ENCODE assay signal across 1 cellular context in the genomic region with DNA sequence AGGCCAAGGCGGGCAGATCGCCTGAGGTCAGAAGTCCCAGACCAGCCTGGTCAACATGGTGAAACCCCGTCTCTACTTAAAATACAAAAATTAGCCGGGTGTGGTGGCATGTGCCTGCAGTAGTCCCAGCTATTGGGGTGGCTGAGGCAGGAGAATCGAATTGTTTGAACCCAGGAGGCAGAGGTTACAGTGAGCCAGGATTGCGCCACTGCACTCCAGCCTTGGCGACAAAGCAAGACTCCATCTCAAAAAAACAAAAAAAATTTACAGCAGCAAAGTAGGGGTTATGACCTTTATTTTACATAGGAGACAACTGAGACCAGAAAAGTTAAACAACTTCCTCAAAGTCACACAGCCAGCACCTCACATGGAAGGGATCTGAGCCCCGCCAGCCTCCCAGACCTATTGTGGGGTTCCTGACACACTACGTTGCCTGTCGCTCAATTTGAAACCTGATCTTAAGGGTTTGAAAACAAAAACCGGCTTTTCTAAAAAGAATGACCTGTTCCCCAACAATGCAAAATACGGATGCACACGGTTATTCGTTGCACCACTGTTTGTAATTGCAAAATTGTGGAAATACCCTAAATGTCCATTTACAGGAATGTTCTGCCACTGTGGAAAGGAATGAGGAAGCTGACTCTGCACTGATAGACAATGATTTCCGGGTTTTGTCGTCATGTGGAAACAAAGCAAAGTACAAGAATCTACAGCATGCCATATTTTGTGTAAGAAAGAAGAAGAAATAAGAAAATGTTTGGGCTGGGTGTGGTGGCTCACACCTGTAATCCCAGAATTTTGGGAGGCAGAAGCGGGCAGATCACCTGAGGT.
TF ChIP-seq lines count a peak whose summit lies in the region.

No MANE protein-coding gene starts in this region.

TF ChIP-seq in HepG2, 621 proteins besides CTCF, POLR2A, EP300 and RAD21 (continued from another document and continues in another):
- TF ChIP-seq, protein P1, sequence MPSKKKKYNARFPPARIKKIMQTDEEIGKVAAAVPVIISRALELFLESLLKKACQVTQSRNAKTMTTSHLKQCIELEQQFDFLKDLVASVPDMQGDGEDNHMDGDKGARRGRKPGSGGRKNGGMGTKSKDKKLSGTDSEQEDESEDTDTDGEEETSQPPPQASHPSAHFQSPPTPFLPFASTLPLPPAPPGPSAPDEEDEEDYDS (CRISPR knock-in tag; IDR thresholded peaks at IDR 0.05): no peak
- TF ChIP-seq ZNF589 (CRISPR knock-in tag; conservative IDR thresholded peaks at IDR 0.05): no peak; the same call in 1 of the 2 replicates
- TF ChIP-seq ZIK1 (CRISPR knock-in tag; IDR thresholded peaks at IDR 0.05; ENCODE audit: borderline replicate concordance, low read depth): no peak; the same call in 1 of the 2 replicates
- no peak; the same call in 1 of the 2 replicates for TF ChIP-seq AFF4 (CRISPR knock-in tag; IDR thresholded peaks at IDR 0.05)
- no peak for TF ChIP-seq ETS1 (CRISPR knock-in tag; IDR thresholded peaks at IDR 0.05)
- TF ChIP-seq PITX1 (CRISPR knock-in tag; IDR thresholded peaks at IDR 0.05): 0 out of 2 replicates have a peak, but pooled peaks have one; percentile 15
- TF ChIP-seq ZNF282 (IDR thresholded peaks at IDR 0.05; ENCODE audit: partially characterized antibody): no peak
- TF ChIP-seq SMYD3 (CRISPR knock-in tag; IDR thresholded peaks at IDR 0.05): no peak
- TF ChIP-seq SIX4 (CRISPR knock-in tag; IDR thresholded peaks at IDR 0.05): peak; percentile 92
- peak; percentile 80 for TF ChIP-seq CREM (IDR thresholded peaks at IDR 0.05)
- no peak for TF ChIP-seq CREM (CRISPR knock-in tag; IDR thresholded peaks at IDR 0.05)
- TF ChIP-seq KLF13 (CRISPR knock-in tag; IDR thresholded peaks at IDR 0.05): no peak
- TF ChIP-seq, protein P2, sequence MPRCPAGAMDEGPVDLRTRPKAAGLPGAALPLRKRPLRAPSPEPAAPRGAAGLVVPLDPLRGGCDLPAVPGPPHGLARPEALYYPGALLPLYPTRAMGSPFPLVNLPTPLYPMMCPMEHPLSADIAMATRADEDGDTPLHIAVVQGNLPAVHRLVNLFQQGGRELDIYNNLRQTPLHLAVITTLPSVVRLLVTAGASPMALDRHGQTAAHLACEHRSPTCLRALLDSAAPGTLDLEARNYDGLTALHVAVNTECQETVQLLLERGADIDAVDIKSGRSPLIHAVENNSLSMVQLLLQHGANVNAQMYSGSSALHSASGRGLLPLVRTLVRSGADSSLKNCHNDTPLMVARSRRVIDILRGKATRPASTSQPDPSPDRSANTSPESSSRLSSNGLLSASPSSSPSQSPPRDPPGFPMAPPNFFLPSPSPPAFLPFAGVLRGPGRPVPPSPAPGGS (CRISPR knock-in tag; IDR thresholded peaks at IDR 0.05): no peak
- peak; percentile 80 for TF ChIP-seq CREB1 (IDR thresholded peaks at IDR 0.05)
- TF ChIP-seq CREB1 (CRISPR knock-in tag; IDR thresholded peaks at IDR 0.05): peak; percentile 83
- TF ChIP-seq, protein P3, sequence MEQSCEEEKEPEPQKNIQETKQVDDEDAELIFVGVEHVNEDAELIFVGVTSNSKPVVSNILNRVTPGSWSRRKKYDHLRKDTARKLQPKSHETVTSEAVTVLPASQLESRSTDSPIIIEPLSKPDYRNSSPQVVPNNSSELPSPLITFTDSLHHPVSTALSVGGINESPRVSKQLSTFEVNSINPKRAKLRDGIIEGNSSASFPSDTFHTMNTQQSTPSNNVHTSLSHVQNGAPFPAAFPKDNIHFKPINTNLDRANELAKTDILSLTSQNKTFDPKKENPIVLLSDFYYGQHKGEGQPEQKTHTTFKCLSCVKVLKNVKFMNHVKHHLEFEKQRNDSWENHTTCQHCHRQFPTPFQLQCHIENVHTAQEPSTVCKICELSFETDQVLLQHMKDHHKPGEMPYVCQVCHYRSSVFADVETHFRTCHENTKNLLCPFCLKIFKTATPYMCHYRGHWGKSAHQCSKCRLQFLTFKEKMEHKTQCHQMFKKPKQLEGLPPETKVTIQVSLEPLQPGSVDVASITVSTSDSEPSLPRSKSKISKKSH (CRISPR knock-in tag; IDR thresholded peaks at IDR 0.05; ENCODE audit: borderline replicate concordance): no peak; the same call in 1 of the 2 replicates
- TF ChIP-seq, protein P4, sequence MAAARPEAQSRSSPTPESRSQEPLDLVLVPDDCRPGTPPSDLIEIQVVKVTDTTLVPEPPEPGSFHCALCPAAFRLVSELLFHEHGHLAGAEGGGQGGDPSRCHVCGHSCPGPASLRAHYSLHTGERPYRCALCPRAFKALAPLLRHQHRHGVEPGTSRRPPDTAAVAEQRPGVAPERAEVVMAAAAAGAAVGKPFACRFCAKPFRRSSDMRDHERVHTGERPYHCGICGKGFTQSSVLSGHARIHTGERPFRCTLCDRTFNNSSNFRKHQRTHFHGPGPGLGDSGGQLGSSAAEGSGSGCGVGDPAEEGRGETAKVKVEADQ (CRISPR knock-in tag; IDR thresholded peaks at IDR 0.05; ENCODE audit: borderline replicate concordance): no peak
- TF ChIP-seq ZNF224 (CRISPR knock-in tag; IDR thresholded peaks at IDR 0.05): no peak; the same call in 1 of the 2 replicates
- no peak for TF ChIP-seq YY1 (IDR thresholded peaks at IDR 0.05; ENCODE audit: insufficient read depth, insufficient replicate concordance, low read depth, low read length)
- no peak for TF ChIP-seq NBN (conservative IDR thresholded peaks at IDR 0.05)
- TF ChIP-seq KLF16 (CRISPR knock-in tag; IDR thresholded peaks at IDR 0.05): peak in 1 of 2 experiments; percentile 77; a peak in 2 of 4 replicates
- no peak for TF ChIP-seq RBAK (CRISPR knock-in tag; IDR thresholded peaks at IDR 0.05)
- TF ChIP-seq TP53 (CRISPR knock-in tag; conservative IDR thresholded peaks at IDR 0.05): no peak
- TF ChIP-seq, protein P5, sequence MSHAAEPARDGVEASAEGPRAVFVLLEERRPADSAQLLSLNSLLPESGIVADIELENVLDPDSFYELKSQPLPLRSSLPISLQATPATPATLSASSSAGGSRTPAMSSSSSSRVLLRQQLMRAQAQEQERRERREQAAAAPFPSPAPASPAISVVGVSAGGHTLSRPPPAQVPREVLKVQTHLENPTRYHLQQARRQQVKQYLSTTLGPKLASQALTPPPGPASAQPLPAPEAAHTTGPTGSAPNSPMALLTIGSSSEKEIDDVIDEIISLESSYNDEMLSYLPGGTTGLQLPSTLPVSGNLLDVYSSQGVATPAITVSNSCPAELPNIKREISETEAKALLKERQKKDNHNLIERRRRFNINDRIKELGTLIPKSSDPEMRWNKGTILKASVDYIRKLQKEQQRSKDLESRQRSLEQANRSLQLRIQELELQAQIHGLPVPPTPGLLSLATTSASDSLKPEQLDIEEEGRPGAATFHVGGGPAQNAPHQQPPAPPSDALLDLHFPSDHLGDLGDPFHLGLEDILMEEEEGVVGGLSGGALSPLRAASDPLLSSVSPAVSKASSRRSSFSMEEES (CRISPR knock-in tag; IDR thresholded peaks at IDR 0.05): peak; percentile 86
- TF ChIP-seq, protein P6, sequence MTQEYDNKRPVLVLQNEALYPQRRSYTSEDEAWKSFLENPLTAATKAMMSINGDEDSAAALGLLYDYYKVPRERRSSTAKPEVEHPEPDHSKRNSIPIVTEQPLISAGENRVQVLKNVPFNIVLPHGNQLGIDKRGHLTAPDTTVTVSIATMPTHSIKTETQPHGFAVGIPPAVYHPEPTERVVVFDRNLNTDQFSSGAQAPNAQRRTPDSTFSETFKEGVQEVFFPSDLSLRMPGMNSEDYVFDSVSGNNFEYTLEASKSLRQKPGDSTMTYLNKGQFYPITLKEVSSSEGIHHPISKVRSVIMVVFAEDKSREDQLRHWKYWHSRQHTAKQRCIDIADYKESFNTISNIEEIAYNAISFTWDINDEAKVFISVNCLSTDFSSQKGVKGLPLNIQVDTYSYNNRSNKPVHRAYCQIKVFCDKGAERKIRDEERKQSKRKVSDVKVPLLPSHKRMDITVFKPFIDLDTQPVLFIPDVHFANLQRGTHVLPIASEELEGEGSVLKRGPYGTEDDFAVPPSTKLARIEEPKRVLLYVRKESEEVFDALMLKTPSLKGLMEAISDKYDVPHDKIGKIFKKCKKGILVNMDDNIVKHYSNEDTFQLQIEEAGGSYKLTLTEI (CRISPR knock-in tag; conservative IDR thresholded peaks at IDR 0.05): no peak
- no peak for TF ChIP-seq ZBTB37 (CRISPR knock-in tag; IDR thresholded peaks at IDR 0.05)
- no peak for TF ChIP-seq ZNF256 (CRISPR knock-in tag; conservative IDR thresholded peaks at IDR 0.05)
- no peak for TF ChIP-seq NPAS2 (CRISPR knock-in tag; IDR thresholded peaks at IDR 0.05; ENCODE audit: borderline replicate concordance)
- 0 out of 2 replicates have a peak, but pooled peaks have one; percentile 13 for TF ChIP-seq PRDM10 (CRISPR knock-in tag; IDR thresholded peaks at IDR 0.05; ENCODE audit: low read depth)
- peak; percentile 71 for TF ChIP-seq ATF1 (CRISPR knock-in tag; IDR thresholded peaks at IDR 0.05)
- TF ChIP-seq TBP (CRISPR knock-in tag; IDR thresholded peaks at IDR 0.05): no peak
- no peak for TF ChIP-seq ZNF616 (CRISPR knock-in tag; IDR thresholded peaks at IDR 0.05; ENCODE audit: low read depth)
- TF ChIP-seq ZKSCAN1 (IDR thresholded peaks at IDR 0.05; ENCODE audit: low read length): peak; percentile 88; the same call in 1 of the 2 replicates
- peak; percentile 56; the same call in 1 of the 3 replicates for TF ChIP-seq MXI1 (IDR thresholded peaks at IDR 0.05; ENCODE audit: borderline replicate concordance, low read depth, low read length)
- TF ChIP-seq CBX2 (IDR thresholded peaks at IDR 0.05; ENCODE audit: low read depth, low read length): no peak
- no peak for TF ChIP-seq CBX2 (CRISPR knock-in tag; IDR thresholded peaks at IDR 0.05; ENCODE audit: low read depth)
- TF ChIP-seq ZNF7 (CRISPR knock-in tag; IDR thresholded peaks at IDR 0.05): no peak
- TF ChIP-seq POLR2G (IDR thresholded peaks at IDR 0.05; ENCODE audit: low read depth, low read length): peak; percentile 22; the same call in 1 of the 2 replicates
- TF ChIP-seq SALL1 (CRISPR knock-in tag; IDR thresholded peaks at IDR 0.05): peak; percentile 64
